Comparison of ENCODE assay signal across 22 cellular contexts in genomic region chr17:43774304-43775250, GRCh38. TPM values are rescaled to one million over a fixed set of nuclear protein-coding genes. Genes with fewer than 3 reads are reported as not detected.
A peak's percentile ranks its signal among the peaks of the same experiment; 100 is the strongest.
DNase-seq lines count a peak whose midpoint lies in the region; ATAC-seq, FAIRE-seq and TF ChIP-seq lines count a peak whose summit lies in the region.
"Had no signal": no experiment of that assay in that cellular context is flagged by ENCODE, and none has a peak within 500 bp of the region (broad histone marks: within the 10 kb centered on the region; RNA-seq: fewer than 3 reads in every experiment).

No MANE protein-coding gene starts in this region.

- ATAC-seq in Right ventricle myocardium superior (ENCODE audit: poor library complexity) (no peak), HepG2 (no peak), psoas muscle (peak; percentile 43 to 53 (median 50)), HG03095 (IDR thresholded peaks at IDR 0.05; ENCODE audit: unreplicated experiment) (no peak)

- no peaks in the 10 kb centered on the region for H3K27me3 ChIP-seq in left ventricle myocardium inferior (ENCODE audit: low read depth)
- H3K27me3 ChIP-seq in HepG2 (ENCODE audit: control insufficient read depth in 1 of 2, insufficient read depth in 2 of 2, low read length in 2 of 2), result peaks cover 0 to 3% of the 10 kb centered on the region in 2 experiments; a peak in 1 of 5 replicates
- no peaks in the 10 kb centered on the region for H3K27me3 ChIP-seq in psoas muscle (ENCODE audit: insufficient read depth in 3 of 3, low read length in 2 of 3)
- H3K27me3 ChIP-seq in dorsolateral prefrontal cortex, result no peaks in the 10 kb centered on the region

- TF ChIP-seq RAD21 in HepG2 (CRISPR knock-in tag; IDR thresholded peaks at IDR 0.05), result no peak

- TF ChIP-seq CTCF in left ventricle myocardium inferior (IDR thresholded peaks at IDR 0.05; ENCODE audit: borderline replicate concordance), result no peak
- no peak for TF ChIP-seq CTCF in HepG2 (CRISPR knock-in tag; IDR thresholded peaks at IDR 0.05)
- no peak for TF ChIP-seq CTCF in psoas muscle (IDR thresholded peaks at IDR 0.05)
- TF ChIP-seq CTCF in dorsolateral prefrontal cortex (IDR thresholded peaks at IDR 0.05 in 54 of 56, conservative IDR thresholded peaks at IDR 0.05 in 2 of 56; ENCODE audit: low read depth in 1 of 56, partially characterized antibody in 56 of 56), result no peak

- H3K9me3 ChIP-seq in left ventricle myocardium inferior (replicated peaks) (no peaks in the 10 kb centered on the region), HepG2 (ENCODE audit: low read length) (no peaks in the 10 kb centered on the region), psoas muscle (no peaks in the 10 kb centered on the region)
- H3K9me3 ChIP-seq: BE2C had no signal

- in situ Hi-C loops in HepG2 (cut with HindIII; ENCODE audit: extremely low pct_ligation_motif_present, low pct_unique_long_range_greater_than_20kb), result no loop called here

- H3K4me1 ChIP-seq in left ventricle myocardium inferior (peaks cover 85% of the 10 kb centered on the region), HepG2 (ENCODE audit: insufficient read depth, low read length) (peaks cover 74% of the 10 kb centered on the region), psoas muscle (peaks cover 66% of the 10 kb centered on the region)
- H3K4me1 ChIP-seq: BE2C had no signal

- H3K9ac ChIP-seq in HepG2 (ENCODE audit: insufficient read depth, low read depth, low read length), result no peak overlapping the region

- no peak overlapping the region for H2AFZ ChIP-seq in HepG2 (ENCODE audit: low read length)

- 96% methylated on average over 16 of the region's 16 CpGs for WGBS in HepG2 (ENCODE audit: low lambda C conversion rate)
- WGBS in psoas muscle, 3 donors, result 43 to 71% (median 47%) methylated on average over 16 of the region's 16 CpGs

- intact Hi-C loops in left ventricle myocardium inferior (cut with micrococcal nuclease), result no loop called here
- intact Hi-C loops in Right ventricle myocardium superior (cut with DNase I), result loop anchor here (5.0 kb wide), 1 partner anchor 73 kb away; the partner anchor contains the start of gene CD300LG
- intact Hi-C loops in HepG2 (cut with micrococcal nuclease; ENCODE audit: unreplicated experiment), result no loop called here
- intact Hi-C loops in psoas muscle (cut with DNase I), result no loop called here
- intact Hi-C loops in dorsolateral prefrontal cortex (cut with DNase I), result loop anchor here in 1 of 2 donors (5.0 kb wide), 1 partner anchor 133 kb away; the partner anchor contains the start of gene MPP2

- H3K4me2 ChIP-seq in HepG2 (ENCODE audit: low read depth, low read length), result no peak overlapping the region

- H3K27ac ChIP-seq in left ventricle myocardium inferior (replicated peaks) (peak overlapping the region; percentile 8), HepG2 (ENCODE audit: extremely low read length, insufficient read depth, low read length) (no peak overlapping the region), psoas muscle (peak overlapping the region; percentile 100), dorsolateral prefrontal cortex (peak overlapping the region in 1 of 59 donors; percentile 38)
- H3K27ac ChIP-seq: 22Rv1 had no signal

- POLR2A ChIA-PET in HepG2 (lab: Yijun Ruan, JAX), result no interaction called here

- no peak for FAIRE-seq in HepG2 (lab: Jason Lieb, UNC)

- H3K36me3 ChIP-seq in left ventricle myocardium inferior, result peaks cover 60% of the 10 kb centered on the region
- H3K36me3 ChIP-seq in HepG2 (replicated peaks in 1 of 2; ENCODE audit: control insufficient read depth in 1 of 2, insufficient read depth in 2 of 2, low read length in 2 of 2), result peaks cover 23 to 46% of the 10 kb centered on the region in 2 experiments
- peaks cover 2 to 47% of the 10 kb centered on the region in 2 donors for H3K36me3 ChIP-seq in psoas muscle (ENCODE audit: insufficient read depth in 1 of 2, low read depth in 1 of 2)

- no peak; a peak in 1 of 4 replicates for TF ChIP-seq POLR2A in HepG2 (IDR thresholded peaks at IDR 0.05; ENCODE audit: insufficient read depth in 1 of 2, low read depth in 2 of 2, low read length in 2 of 2)

- CTCF ChIA-PET in HepG2 (lab: Yijun Ruan, JAX; ENCODE audit: low intra/inter-chr PET ratio, low total read pairs), result no interaction called here

- H3K4me3 ChIP-seq in left ventricle myocardium inferior, result no peak overlapping the region
- no peak overlapping the region for H3K4me3 ChIP-seq in HepG2 (replicated peaks in 1 of 3; ENCODE audit: insufficient read depth in 1 of 3, low read depth in 2 of 3, low read length in 3 of 3)
- H3K4me3 ChIP-seq in psoas muscle, result peak overlapping the region; percentile 24
- H3K4me3 ChIP-seq in dorsolateral prefrontal cortex, result no peak overlapping the region

- TF ChIP-seq EP300 in HepG2 (IDR thresholded peaks at IDR 0.05; ENCODE audit: low read depth in 2 of 2, low read length in 2 of 2) (no peak), HepG2 (CRISPR knock-in tag; IDR thresholded peaks at IDR 0.05; ENCODE audit: borderline replicate concordance) (no peak)

- no peak for DNase-seq in left ventricle myocardium inferior
- no peak for DNase-seq in Right ventricle myocardium superior
- DNase-seq in HepG2 (ENCODE audit: low spot score), result no peak
- DNase-seq in psoas muscle, result no peak
- DNase-seq in dorsolateral prefrontal cortex, result no peak
- DNase-seq in activated naive CD4-positive, alpha-beta T cell treated with anti-CD3 and anti-CD28 coated beads, Interleukin-2, amount 50 U/mL, for 16 hours, result no peak
- DNase-seq in NCI-H524 (lab: John Stamatoyannopoulos, UW), result no peak
- DNase-seq: BE2C, DMS79 treated with DMSO at 0.1 percent for 48 hours, H9, NCI-H1092, NCI-H1694, NCI-H2107, NCI-H446 treated with DMSO at 0.1 percent for 48 hours, NCI-H748 treated with DMSO at 0.1 percent for 48 hours, OCI-M1, SIG-M5 had no signal

- no peaks in the 10 kb centered on the region for H4K20me1 ChIP-seq in HepG2 (ENCODE audit: insufficient read depth, low read length)

- BruUV-seq in HepG2 (replicated peaks; lab: Mats Ljungman, UMichigan), result no TSS peak

- peaks cover 23% of the 10 kb centered on the region for H3K79me2 ChIP-seq in HepG2 (ENCODE audit: insufficient read depth, low read length)

RNA-seq across cellular contexts. Expression of gene DUSP3, which starts 4.2 kb away (rescaled TPM):
- 293 TPM for total RNA-seq in left ventricle myocardium inferior
- total RNA-seq in Right ventricle myocardium superior, result 224 TPM
- total RNA-seq in HepG2 (2016; rRNA removed; fragmentation: Illumina TruSeq; extraction: Trizol), result 60.0 and 73.6 TPM in 2 replicates
- total RNA-seq in HepG2 (2016; cell fraction: cytosol; rRNA removed; fragmentation: Illumina TruSeq; extraction: Trizol; ENCODE audit: low read depth), result 23.0 and 23.3 TPM in 2 replicates
- 59.0 and 65.1 TPM in 2 replicates for total RNA-seq in HepG2 (2016; cell fraction: insoluble cytoplasmic fraction; rRNA removed; fragmentation: Illumina TruSeq; extraction: Trizol)
- total RNA-seq in HepG2 (2016; cell fraction: membrane; rRNA removed; fragmentation: Illumina TruSeq; extraction: Trizol), result 67.6 and 70.6 TPM in 2 replicates
- total RNA-seq in HepG2 (2016; cell fraction: nucleus; rRNA removed; fragmentation: Illumina TruSeq; extraction: Trizol), result 43.1 and 45.5 TPM in 2 replicates
- 71.5 and 77.4 TPM in 2 replicates for polyA plus RNA-seq in HepG2 (2011; rRNA removed)
- polyA plus RNA-seq in HepG2 (2011; cell fraction: cytosol; rRNA removed), result 62.0 and 65.1 TPM in 2 replicates
- polyA plus RNA-seq in HepG2 (2011; cell fraction: nucleus; rRNA removed), result 124 and 143 TPM in 2 replicates
- polyA plus RNA-seq in HepG2 (2012), result 44.3 and 55.5 TPM in 2 replicates
- 24.0 and 28.0 TPM in 2 replicates for polyA plus RNA-seq in HepG2 (2016; cell fraction: cytosol; fragmentation: Illumina TruSeq; extraction: Trizol; ENCODE audit: low read depth)
- 87.5 and 94.5 TPM in 2 replicates for polyA plus RNA-seq in HepG2 (2016; cell fraction: insoluble cytoplasmic fraction; fragmentation: Illumina TruSeq; extraction: Trizol; ENCODE audit: low read depth)
- polyA plus RNA-seq in HepG2 (2016; cell fraction: membrane; fragmentation: Illumina TruSeq; extraction: Trizol; ENCODE audit: low read depth), result 57.3 and 59.6 TPM in 2 replicates
- 64.9 and 69.6 TPM in 2 replicates for polyA plus RNA-seq in HepG2 (2016; cell fraction: nucleus; fragmentation: Illumina TruSeq; extraction: Trizol; ENCODE audit: insufficient read depth, low read depth)
- 62.1 and 126 TPM in 2 replicates for polyA minus RNA-seq in HepG2 (2011; rRNA and poly(A)+ RNA removed; ENCODE audit: low replicate concordance)
- 57.0 and 66.2 TPM in 2 replicates for polyA minus RNA-seq in HepG2 (2011; cell fraction: cytosol; rRNA and poly(A)+ RNA removed)
- 75.8 and 87.4 TPM in 2 replicates for polyA minus RNA-seq in HepG2 (2011; cell fraction: nucleus; rRNA and poly(A)+ RNA removed)
- total RNA-seq in psoas muscle, result 100 to 1,000 TPM; 191 to 253 (median 209) TPM
- 100 to 1,000 TPM in 2 of 3 donors, 10 to 100 TPM in 1; 90.1 to 250 (median 170) TPM for polyA plus RNA-seq in psoas muscle
- total RNA-seq in dorsolateral prefrontal cortex, result 100 to 1,000 TPM in 70 of 120 experiments, 10 to 100 TPM in 50; 65.6 to 156 (median 103) TPM

RNA-seq across cellular contexts. Expression of gene CFAP97D1, which starts 5.7 kb away (rescaled TPM):
- total RNA-seq in left ventricle myocardium inferior, result 0.05 TPM
- not detected for total RNA-seq in Right ventricle myocardium superior
- 0.02 TPM in 1 of 2 replicates, not detected in the other for total RNA-seq in HepG2 (2016; rRNA removed; fragmentation: Illumina TruSeq; extraction: Trizol)
- total RNA-seq in HepG2 (2016; cell fraction: cytosol; rRNA removed; fragmentation: Illumina TruSeq; extraction: Trizol; ENCODE audit: low read depth), result not detected in 2 replicates
- total RNA-seq in HepG2 (2016; cell fraction: insoluble cytoplasmic fraction; rRNA removed; fragmentation: Illumina TruSeq; extraction: Trizol), result not detected in 2 replicates
- 0.03 TPM in 1 of 2 replicates, not detected in the other for total RNA-seq in HepG2 (2016; cell fraction: membrane; rRNA removed; fragmentation: Illumina TruSeq; extraction: Trizol)
- total RNA-seq in HepG2 (2016; cell fraction: nucleus; rRNA removed; fragmentation: Illumina TruSeq; extraction: Trizol), result not detected in 2 replicates
- not detected in 2 replicates for polyA plus RNA-seq in HepG2 (2011; rRNA removed)
- polyA plus RNA-seq in HepG2 (2011; cell fraction: cytosol; rRNA removed), result 0.01 TPM in 1 of 2 replicates, not detected in the other
- polyA plus RNA-seq in HepG2 (2011; cell fraction: nucleus; rRNA removed), result not detected in 2 replicates
- not detected in 2 replicates for polyA plus RNA-seq in HepG2 (2012)
- not detected in 2 replicates for polyA plus RNA-seq in HepG2 (2016; cell fraction: cytosol; fragmentation: Illumina TruSeq; extraction: Trizol; ENCODE audit: low read depth)
- not detected in 2 replicates for polyA plus RNA-seq in HepG2 (2016; cell fraction: insoluble cytoplasmic fraction; fragmentation: Illumina TruSeq; extraction: Trizol; ENCODE audit: low read depth)
- not detected in 2 replicates for polyA plus RNA-seq in HepG2 (2016; cell fraction: membrane; fragmentation: Illumina TruSeq; extraction: Trizol; ENCODE audit: low read depth)
- polyA plus RNA-seq in HepG2 (2016; cell fraction: nucleus; fragmentation: Illumina TruSeq; extraction: Trizol; ENCODE audit: insufficient read depth, low read depth), result not detected in 2 replicates
- polyA minus RNA-seq in HepG2 (2011; rRNA and poly(A)+ RNA removed; ENCODE audit: low replicate concordance), result not detected in 2 replicates
- not detected in 2 replicates for polyA minus RNA-seq in HepG2 (2011; cell fraction: cytosol; rRNA and poly(A)+ RNA removed)
- 0.13 TPM in 1 of 2 replicates, not detected in the other for polyA minus RNA-seq in HepG2 (2011; cell fraction: nucleus; rRNA and poly(A)+ RNA removed)
- not detected for total RNA-seq in psoas muscle
- polyA plus RNA-seq in psoas muscle, result under 1 TPM in 2 of 3 donors, not detected in 1; 0.01 to 0.17 TPM
- total RNA-seq in dorsolateral prefrontal cortex, result under 1 TPM in 56 of 120 experiments, not detected in 64; 0.07 to 0.89 (median 0.22) TPM
- total RNA-seq: G401, H9, MCF 10A, RPMI7951 had no signal

RNA-seq across cellular contexts. Expression of gene SOST, which starts 16.0 kb away (rescaled TPM):
- 0.14 TPM for total RNA-seq in left ventricle myocardium inferior
- total RNA-seq in Right ventricle myocardium superior, result not detected
- total RNA-seq in HepG2 (2016; rRNA removed; fragmentation: Illumina TruSeq; extraction: Trizol), result not detected in 2 replicates
- not detected in 2 replicates for total RNA-seq in HepG2 (2016; cell fraction: cytosol; rRNA removed; fragmentation: Illumina TruSeq; extraction: Trizol; ENCODE audit: low read depth)
- not detected in 2 replicates for total RNA-seq in HepG2 (2016; cell fraction: insoluble cytoplasmic fraction; rRNA removed; fragmentation: Illumina TruSeq; extraction: Trizol)
- not detected in 2 replicates for total RNA-seq in HepG2 (2016; cell fraction: membrane; rRNA removed; fragmentation: Illumina TruSeq; extraction: Trizol)
- total RNA-seq in HepG2 (2016; cell fraction: nucleus; rRNA removed; fragmentation: Illumina TruSeq; extraction: Trizol), result not detected in 2 replicates
- not detected in 2 replicates for polyA plus RNA-seq in HepG2 (2011; rRNA removed)
- polyA plus RNA-seq in HepG2 (2011; cell fraction: cytosol; rRNA removed), result not detected in 2 replicates
- polyA plus RNA-seq in HepG2 (2011; cell fraction: nucleus; rRNA removed), result not detected in 2 replicates
- not detected in 2 replicates for polyA plus RNA-seq in HepG2 (2012)
- polyA plus RNA-seq in HepG2 (2016; cell fraction: cytosol; fragmentation: Illumina TruSeq; extraction: Trizol; ENCODE audit: low read depth), result not detected in 2 replicates
- not detected in 2 replicates for polyA plus RNA-seq in HepG2 (2016; cell fraction: insoluble cytoplasmic fraction; fragmentation: Illumina TruSeq; extraction: Trizol; ENCODE audit: low read depth)
- polyA plus RNA-seq in HepG2 (2016; cell fraction: membrane; fragmentation: Illumina TruSeq; extraction: Trizol; ENCODE audit: low read depth), result not detected in 2 replicates
- not detected in 2 replicates for polyA plus RNA-seq in HepG2 (2016; cell fraction: nucleus; fragmentation: Illumina TruSeq; extraction: Trizol; ENCODE audit: insufficient read depth, low read depth)
- polyA minus RNA-seq in HepG2 (2011; rRNA and poly(A)+ RNA removed; ENCODE audit: low replicate concordance), result not detected in 2 replicates
- polyA minus RNA-seq in HepG2 (2011; cell fraction: cytosol; rRNA and poly(A)+ RNA removed), result not detected in 2 replicates
- polyA minus RNA-seq in HepG2 (2011; cell fraction: nucleus; rRNA and poly(A)+ RNA removed), result not detected in 2 replicates
- not detected for total RNA-seq in psoas muscle
- not detected for polyA plus RNA-seq in psoas muscle
- total RNA-seq in dorsolateral prefrontal cortex, result 1 to 10 TPM in 1 of 120 experiments, under 1 TPM in 20, not detected in 99; 0.14 to 1.1 (median 0.29) TPM
- total RNA-seq: H9, MCF 10A, RPMI7951 had no signal

RNA-seq across cellular contexts. Expression of gene MPP3, which starts 58.4 kb away (rescaled TPM):
- 35.2 TPM for total RNA-seq in left ventricle myocardium inferior
- 48.5 TPM for total RNA-seq in Right ventricle myocardium superior
- 0.83 and 0.91 TPM in 2 replicates for total RNA-seq in HepG2 (2016; rRNA removed; fragmentation: Illumina TruSeq; extraction: Trizol)
- total RNA-seq in HepG2 (2016; cell fraction: cytosol; rRNA removed; fragmentation: Illumina TruSeq; extraction: Trizol; ENCODE audit: low read depth), result 0.53 and 0.81 TPM in 2 replicates
- 0.37 and 1.2 TPM in 2 replicates for total RNA-seq in HepG2 (2016; cell fraction: insoluble cytoplasmic fraction; rRNA removed; fragmentation: Illumina TruSeq; extraction: Trizol)
- 0.62 and 0.65 TPM in 2 replicates for total RNA-seq in HepG2 (2016; cell fraction: membrane; rRNA removed; fragmentation: Illumina TruSeq; extraction: Trizol)
- 2.3 and 3.0 TPM in 2 replicates for total RNA-seq in HepG2 (2016; cell fraction: nucleus; rRNA removed; fragmentation: Illumina TruSeq; extraction: Trizol)
- polyA plus RNA-seq in HepG2 (2011; rRNA removed), result 1.8 and 2.4 TPM in 2 replicates
- polyA plus RNA-seq in HepG2 (2011; cell fraction: cytosol; rRNA removed), result 0.40 and 0.73 TPM in 2 replicates
- 8.8 and 12.8 TPM in 2 replicates for polyA plus RNA-seq in HepG2 (2011; cell fraction: nucleus; rRNA removed)
- polyA plus RNA-seq in HepG2 (2012), result 1.4 and 1.5 TPM in 2 replicates
- polyA plus RNA-seq in HepG2 (2016; cell fraction: cytosol; fragmentation: Illumina TruSeq; extraction: Trizol; ENCODE audit: low read depth), result 0.20 and 0.42 TPM in 2 replicates
- polyA plus RNA-seq in HepG2 (2016; cell fraction: insoluble cytoplasmic fraction; fragmentation: Illumina TruSeq; extraction: Trizol; ENCODE audit: low read depth), result 0.34 and 0.46 TPM in 2 replicates
- polyA plus RNA-seq in HepG2 (2016; cell fraction: membrane; fragmentation: Illumina TruSeq; extraction: Trizol; ENCODE audit: low read depth), result 0.26 and 0.42 TPM in 2 replicates
- polyA plus RNA-seq in HepG2 (2016; cell fraction: nucleus; fragmentation: Illumina TruSeq; extraction: Trizol; ENCODE audit: insufficient read depth, low read depth), result 4.1 and 6.3 TPM in 2 replicates
- polyA minus RNA-seq in HepG2 (2011; rRNA and poly(A)+ RNA removed; ENCODE audit: low replicate concordance), result 2.6 and 21.0 TPM in 2 replicates
- polyA minus RNA-seq in HepG2 (2011; cell fraction: cytosol; rRNA and poly(A)+ RNA removed), result 0.49 TPM in 1 of 2 replicates, not detected in the other
- 3.4 and 4.4 TPM in 2 replicates for polyA minus RNA-seq in HepG2 (2011; cell fraction: nucleus; rRNA and poly(A)+ RNA removed)
- 1 to 10 TPM; 1.4 to 2.0 (median 1.5) TPM for total RNA-seq in psoas muscle
- 1 to 10 TPM; 1.0 to 1.6 (median 1.4) TPM for polyA plus RNA-seq in psoas muscle
- total RNA-seq in dorsolateral prefrontal cortex, result 10 to 100 TPM in 48 of 120 experiments, 1 to 10 TPM in 72; 4.8 to 18.7 (median 9.5) TPM

Comparison
In these comparisons a context has a peak if more than half of its experiments do, and no peak if none do; other contexts are left out.
1. ATAC-seq: peak in psoas muscle (4 of 4); none in Right ventricle myocardium superior (single experiment), HepG2 (single experiment) and HG03095 (single experiment).